33 cellular contexts compared by ENCODE assay signal in genomic region chr9:111455638-111456037, GRCh38.
"Had no signal": no experiment of that assay in that cellular context is flagged by ENCODE, and none has a peak within 500 bp of the region (broad histone marks: within the 10 kb centered on the region; RNA-seq: fewer than 3 reads in every experiment).

No MANE protein-coding gene starts in this region.

- FAIRE-seq: frontal cortex had no signal

- H3K9me3 ChIP-seq: ascending aorta, breast epithelium, heart left ventricle had no signal

- DNase-seq: activated B cell treated with CpG ODN at 0.5 μM for 24 hours; activated CD4-positive, alpha-beta T cell treated with anti-CD3 and anti-CD28 coated beads for 48 hours; activated CD4-positive, alpha-beta T cell treated with anti-CD3 and anti-CD28 coated beads, Interleukin-2, amount 50 U/mL, for 1 hour; activated CD4-positive, alpha-beta T cell treated with anti-CD3 and anti-CD28 coated beads, Interleukin-2, amount 50 U/mL, for 48 hours; activated CD8-positive, alpha-beta memory T cell treated with anti-CD3 and anti-CD28 coated beads for 24 hours; activated CD8-positive, alpha-beta T cell treated with anti-CD3 and anti-CD28 coated beads for 36 hours; activated gamma-delta T cell; activated naive CD4-positive, alpha-beta T cell; activated naive CD4-positive, alpha-beta T cell treated with anti-CD3 and anti-CD28 coated beads, Interleukin-2, amount 10 ng/mL, durations not matched to agents 7 days and 5 days; activated naive CD8-positive, alpha-beta T cell treated with anti-CD3 and anti-CD28 coated beads, Interleukin-2, amount 10 ng/mL, durations not matched to agents 7 days and 5 days; activated T-cell treated with anti-CD3 and anti-CD28 coated beads, Interleukin-2, amount 50 U/mL, for 4 hours; dorsolateral prefrontal cortex; effector memory CD4-positive, alpha-beta T cell; endodermal cell; foreskin fibroblast; glutamatergic neuron; heart left ventricle; T-helper 1 cell; T-helper 17 cell; T1000 had no signal

- H3K36me3 Mint-ChIP-seq: activated naive CD4-positive, alpha-beta T cell treated with anti-CD3 and anti-CD28 coated beads, Interleukin-2, amount 10 ng/mL, durations not matched to agents 7 days and 5 days; activated naive CD4-positive, alpha-beta T cell treated with anti-CD3 and anti-CD28 coated beads, Interleukin-2, amount 50 U/mL, for 72 hours had no signal

- H3K4me3 ChIP-seq: ascending aorta, breast epithelium, cardiac muscle cell, coronary artery, dorsolateral prefrontal cortex, heart left ventricle had no signal

- H3K36me3 ChIP-seq: ascending aorta, breast epithelium, cardiac muscle cell had no signal

- H3K27me3 ChIP-seq: ascending aorta, breast epithelium, cardiac muscle cell, dorsolateral prefrontal cortex, heart left ventricle had no signal

- H3K9me3 Mint-ChIP-seq: activated B cell treated with CpG ODN at 0.5 μM for 24 hours; activated CD8-positive, alpha-beta T cell treated with anti-CD3 and anti-CD28 coated beads for 36 hours; activated naive CD4-positive, alpha-beta T cell treated with anti-CD3 and anti-CD28 coated beads, Interleukin-2, amount 10 ng/mL, durations not matched to agents 7 days and 5 days; activated naive CD4-positive, alpha-beta T cell treated with anti-CD3 and anti-CD28 coated beads, Interleukin-2, amount 50 U/mL, for 72 hours; activated naive CD8-positive, alpha-beta T cell treated with anti-CD3 and anti-CD28 coated beads, Interleukin-2, amount 10 ng/mL, durations not matched to agents 7 days and 5 days; activated T-cell treated with anti-CD3 and anti-CD28 coated beads, Interleukin-2, amount 50 U/mL, for 4 hours; central memory CD8-positive, alpha-beta T cell; dendritic cell treated with granulocyte-macrophage colony-stimulating factor and Interleukin-4, amounts not matched to agents 40 ng/mL and 50 ng/mL, for 4 days; T-helper 2 cell treated with Interferon-gamma antibody and Interleukin-4, amounts not matched to agents 5 μg/mL and 100 μg/mL, for 36 hours had no signal

- ATAC-seq: activated CD4-positive, CD25-positive, alpha-beta regulatory T cell treated with anti-CD3 and anti-CD28 coated beads, Interleukin-2, amount 50 U/mL, for 24 hours; activated CD8-positive, alpha-beta T cell treated with anti-CD3 and anti-CD28 coated beads for 36 hours; activated naive CD4-positive, alpha-beta T cell treated with anti-CD3 and anti-CD28 coated beads, Interleukin-2, amount 50 U/mL, for 72 hours; activated T-cell treated with anti-CD3 and anti-CD28 coated beads, Interleukin-2, amount 50 U/mL, for 4 hours; esophagus mucosa; T-helper 17 cell had no signal

- H3K27me3 Mint-ChIP-seq: activated B cell treated with CpG ODN at 0.5 μM for 24 hours; activated CD8-positive, alpha-beta T cell treated with anti-CD3 and anti-CD28 coated beads for 36 hours; activated naive CD4-positive, alpha-beta T cell treated with anti-CD3 and anti-CD28 coated beads, Interleukin-2, amount 10 ng/mL, durations not matched to agents 7 days and 5 days; activated naive CD8-positive, alpha-beta T cell treated with anti-CD3 and anti-CD28 coated beads, Interleukin-2, amount 10 ng/mL, durations not matched to agents 7 days and 5 days; brain; central memory CD8-positive, alpha-beta T cell; dendritic cell treated with granulocyte-macrophage colony-stimulating factor and Interleukin-4, amounts not matched to agents 40 ng/mL and 50 ng/mL, for 4 days; T-helper 17 cell had no signal

- H3K4me3 Mint-ChIP-seq: activated B cell treated with CpG ODN at 0.5 μM for 24 hours; activated CD8-positive, alpha-beta T cell treated with anti-CD3 and anti-CD28 coated beads for 36 hours; activated naive CD4-positive, alpha-beta T cell treated with anti-CD3 and anti-CD28 coated beads, Interleukin-2, amount 10 ng/mL, durations not matched to agents 7 days and 5 days; activated naive CD8-positive, alpha-beta T cell treated with anti-CD3 and anti-CD28 coated beads, Interleukin-2, amount 10 ng/mL, durations not matched to agents 7 days and 5 days; activated T-cell treated with anti-CD3 and anti-CD28 coated beads, Interleukin-2, amount 50 U/mL, for 4 hours; brain; central memory CD8-positive, alpha-beta T cell; dendritic cell treated with granulocyte-macrophage colony-stimulating factor and Interleukin-4, amounts not matched to agents 40 ng/mL and 50 ng/mL, for 4 days; endodermal cell; T-helper 17 cell; T-helper 2 cell treated with Interferon-gamma antibody and Interleukin-4, amounts not matched to agents 5 μg/mL and 100 μg/mL, for 36 hours had no signal

- H3K4me1 Mint-ChIP-seq: activated naive CD8-positive, alpha-beta T cell treated with anti-CD3 and anti-CD28 coated beads, Interleukin-2, amount 10 ng/mL, durations not matched to agents 7 days and 5 days had no signal

- H3K27ac Mint-ChIP-seq: activated B cell treated with CpG ODN at 0.5 μM for 24 hours; activated CD8-positive, alpha-beta T cell treated with anti-CD3 and anti-CD28 coated beads for 36 hours; activated naive CD4-positive, alpha-beta T cell treated with anti-CD3 and anti-CD28 coated beads, Interleukin-2, amount 10 ng/mL, durations not matched to agents 7 days and 5 days; activated naive CD4-positive, alpha-beta T cell treated with anti-CD3 and anti-CD28 coated beads, Interleukin-2, amount 50 U/mL, for 72 hours; activated naive CD8-positive, alpha-beta T cell treated with anti-CD3 and anti-CD28 coated beads, Interleukin-2, amount 10 ng/mL, durations not matched to agents 7 days and 5 days; activated T-helper 2 cell treated with anti-CD3 and anti-CD28 coated beads, Interferon-gamma antibody, Interleukin-2, Interleukin-4, amounts not matched to agents 10 μg/mL and 5 μg/mL and 100 μg/mL, durations not matched to agents 14 hours and 24 hours and 36 hours; dendritic cell treated with granulocyte-macrophage colony-stimulating factor and Interleukin-4, amounts not matched to agents 40 ng/mL and 50 ng/mL, for 4 days; endodermal cell; T-helper 2 cell treated with Interferon-gamma antibody and Interleukin-4, amounts not matched to agents 5 μg/mL and 100 μg/mL, for 36 hours had no signal

- H3K27ac ChIP-seq: ascending aorta, breast epithelium, cardiac muscle cell, coronary artery, heart left ventricle had no signal
